Comparison of ENCODE assay signal across 28 cellular contexts in the genomic region with DNA sequence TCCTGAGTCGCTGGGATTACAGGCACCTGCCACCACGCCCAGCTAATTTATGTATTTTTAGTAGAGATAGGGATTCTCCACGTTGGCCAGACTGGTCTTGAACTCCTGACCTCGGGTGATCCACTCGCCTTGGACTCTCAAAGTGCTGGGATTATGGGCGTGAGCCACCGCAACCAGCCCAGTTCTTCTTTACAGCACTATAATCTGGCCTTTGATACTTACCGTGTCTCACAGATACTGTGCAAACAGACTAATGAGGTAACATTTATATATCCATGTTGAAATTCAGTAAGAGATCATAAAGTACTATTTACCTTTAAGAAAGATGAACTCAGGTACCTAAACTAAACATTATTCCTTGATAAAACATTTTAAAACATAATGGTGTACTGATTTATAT.
"Had no signal": no experiment of that assay in that cellular context is flagged by ENCODE, and none has a peak within 500 bp of the region (broad histone marks: within the 10 kb centered on the region; RNA-seq: fewer than 3 reads in every experiment).

No MANE protein-coding gene starts in this region.

- H3K36me3 Mint-ChIP-seq: neural progenitor cell; stimulated activated effector memory CD8-positive, alpha-beta T cell treated with anti-CD3 and anti-CD28 coated beads, Interleukin-12 subunit alpha, Interleukin-12 subunit beta, amount 100 ng/mL, for 72 hours; stimulated activated naive B cell treated with anti-CD40 and anti-IgM and Interleukin-4, amounts not matched to agents 10 μg/mL and 1 μg/mL and 100 μg/mL, for 72 hours; type B pancreatic cell had no signal

- DNase-seq: natural killer cell; occipital lobe; ovary; posterior cingulate gyrus; psoas muscle; right cardiac atrium; right lobe of liver; sigmoid colon; small intestine; stimulated activated CD4-positive, alpha-beta T cell treated with anti-CD3 and anti-CD28 coated beads, Interleukin-15, amount 100 ng/mL, for 24 hours; stimulated activated CD4-positive, alpha-beta T cell treated with anti-CD3 and anti-CD28 coated beads, Interleukin-2, amount 100 ng/mL, for 24 hours; stimulated activated CD4-positive, alpha-beta T cell treated with anti-CD3 and anti-CD28 coated beads, Interleukin-2, amount 100 ng/mL, for 48 hours; stimulated activated CD4-positive, alpha-beta T cell treated with anti-CD3 and anti-CD28 coated beads, Interleukin-4, amount 100 ng/mL, for 24 hours; stimulated activated naive B cell treated with anti-CD40 and anti-IgM and Interleukin-4, amounts not matched to agents 10 μg/mL and 1 μg/mL and 100 μg/mL, for 72 hours; stimulated activated naive CD4-positive, alpha-beta T cell treated with Interleukin-2 at 50 U/mL for 16 hours; stomach; thyroid gland; upper lobe of right lung; uterus had no signal

- H3K9me3 Mint-ChIP-seq: neural progenitor cell had no signal

- ATAC-seq: natural killer cell; psoas muscle; right cardiac atrium; right lobe of liver; stimulated activated effector memory CD8-positive, alpha-beta T cell treated with anti-CD3 and anti-CD28 coated beads, Interleukin-12 subunit alpha, Interleukin-12 subunit beta, amount 100 ng/mL, for 72 hours; stimulated activated naive B cell treated with anti-CD40 and anti-IgM and Interleukin-4, amounts not matched to agents 10 μg/mL and 1 μg/mL and 100 μg/mL, for 72 hours; upper lobe of right lung had no signal

- H3K36me3 ChIP-seq: neural progenitor cell, ovary, right lobe of liver, sigmoid colon, stomach, thoracic aorta, thyroid gland, tibial nerve, upper lobe of right lung, uterus had no signal

- H3K27me3 Mint-ChIP-seq: progenitor cell of endocrine pancreas; stimulated activated naive B cell treated with anti-CD40 and anti-IgM and Interleukin-4, amounts not matched to agents 10 μg/mL and 1 μg/mL and 100 μg/mL, for 72 hours; stimulated activated naive CD8-positive, alpha-beta T cell treated with anti-CD3 and anti-CD28 coated beads, Interleukin-15, Interleukin-2, amounts not matched to agents 100 ng/mL and 50 ng/mL, for 24 hours; type B pancreatic cell had no signal

- H3K4me3 Mint-ChIP-seq: natural killer cell; nephron; neural progenitor cell; stimulated activated effector memory CD8-positive, alpha-beta T cell treated with anti-CD3 and anti-CD28 coated beads, Interleukin-12 subunit alpha, Interleukin-12 subunit beta, amount 100 ng/mL, for 72 hours; stimulated activated naive B cell treated with anti-CD40 and anti-IgM and Interleukin-4, amounts not matched to agents 10 μg/mL and 1 μg/mL and 100 μg/mL, for 72 hours; stimulated activated naive CD8-positive, alpha-beta T cell treated with anti-CD3 and anti-CD28 coated beads, Interleukin-15, Interleukin-2, amounts not matched to agents 100 ng/mL and 50 ng/mL, for 24 hours; type B pancreatic cell had no signal

- H3K4me3 ChIP-seq: neural progenitor cell, ovary, psoas muscle, right lobe of liver, sigmoid colon, stomach, thoracic aorta, thyroid gland, tibial nerve, upper lobe of right lung, uterus had no signal

- H3K27ac Mint-ChIP-seq: natural killer cell; nephron; neural progenitor cell; progenitor cell of endocrine pancreas; stimulated activated effector memory CD8-positive, alpha-beta T cell treated with anti-CD3 and anti-CD28 coated beads, Interleukin-12 subunit alpha, Interleukin-12 subunit beta, amount 100 ng/mL, for 72 hours; stimulated activated naive B cell treated with anti-CD40 and anti-IgM and Interleukin-4, amounts not matched to agents 10 μg/mL and 1 μg/mL and 100 μg/mL, for 72 hours; stimulated activated naive CD8-positive, alpha-beta T cell treated with anti-CD3 and anti-CD28 coated beads, Interleukin-15, Interleukin-2, amounts not matched to agents 100 ng/mL and 50 ng/mL, for 24 hours; type B pancreatic cell had no signal

- H3K4me1 ChIP-seq: neural progenitor cell, parathyroid adenoma, psoas muscle, right lobe of liver, sigmoid colon, stomach, thyroid gland, tibial nerve, upper lobe of right lung, uterus had no signal

- H3K9me3 ChIP-seq: ovary, right lobe of liver, thyroid gland, upper lobe of right lung, uterus had no signal

- H3K4me1 Mint-ChIP-seq: natural killer cell; nephron; neural progenitor cell; stimulated activated effector memory CD8-positive, alpha-beta T cell treated with anti-CD3 and anti-CD28 coated beads, Interleukin-12 subunit alpha, Interleukin-12 subunit beta, amount 100 ng/mL, for 72 hours; stimulated activated naive B cell treated with anti-CD40 and anti-IgM and Interleukin-4, amounts not matched to agents 10 μg/mL and 1 μg/mL and 100 μg/mL, for 72 hours had no signal
